In genomic region chr2:190533175-190533967, GRCh38 we compare ENCODE assay signal across 8 cellular contexts. TPM values are rescaled to one million over a fixed set of nuclear protein-coding genes. Genes with fewer than 3 reads are reported as not detected.
DNase-seq lines count a peak whose midpoint lies in the region; ATAC-seq and TF ChIP-seq lines count a peak whose summit lies in the region.

No MANE protein-coding gene starts in this region.

- H3K27ac ChIP-seq in BLaER1, result peak overlapping the region; percentile 94
- no peak overlapping the region for H3K27ac ChIP-seq in mesendoderm (ENCODE audit: low read depth, low read length)
- H3K27ac ChIP-seq in aorta (ENCODE audit: low read depth in 1 of 2, low read length in 2 of 2), result peak overlapping the region in 1 of 2 donors; percentile 55

- peak overlapping the region; percentile 96 for H3K4me2 ChIP-seq in BLaER1
- no peak overlapping the region for H3K4me2 ChIP-seq in mesendoderm (ENCODE audit: low read length)

- WGBS in mesendoderm (ENCODE audit: extremely low coverage, insufficient coverage, low lambda C conversion rate), result no CpG with 5 or more reads among the region's 10 CpGs
- 39 to 42% methylated on average over 10 of the region's 10 CpGs for WGBS in aorta, 2 donors

- H3K9me3 Mint-ChIP-seq in IgD-negative memory B cell, result peaks cover 0 to 9% (median 0%) of the 10 kb centered on the region in 3 donors

- H3K79me2 ChIP-seq in mesendoderm (ENCODE audit: control insufficient read depth, insufficient read depth, low read length), result no peaks in the 10 kb centered on the region

- peaks cover 13% of the 10 kb centered on the region for H3K9me3 ChIP-seq in BLaER1
- peaks cover 1% of the 10 kb centered on the region for H3K9me3 ChIP-seq in aorta (ENCODE audit: control insufficient read depth, low read length)

- no peak overlapping the region for H2BK120ac ChIP-seq in mesendoderm (ENCODE audit: low read depth, low read length)

- intact Hi-C loops in aorta (cut with DNase I), result no loop called here

- H3K4me1 ChIP-seq in BLaER1 (peaks cover 54% of the 10 kb centered on the region), mesendoderm (ENCODE audit: control insufficient read depth, low read depth, low read length) (peaks cover 6% of the 10 kb centered on the region), aorta (ENCODE audit: control insufficient read depth in 1 of 2, insufficient read depth in 2 of 2, low read length in 2 of 2) (peaks cover 0 to 3% of the 10 kb centered on the region in 2 donors)

- no peak overlapping the region for H4K5ac ChIP-seq in mesendoderm (ENCODE audit: low read length)

- in situ Hi-C loops in astrocyte of the cerebellum (cut with HindIII; ENCODE audit: low sequenced_read_pairs), result no loop called here

- peak overlapping the region; percentile 92 for H3K56ac ChIP-seq in mesendoderm (ENCODE audit: low read length)

- H3K27me3 Mint-ChIP-seq in IgD-negative memory B cell, result no peaks in the 10 kb centered on the region

- H3K23ac ChIP-seq in mesendoderm (ENCODE audit: low read length), result no peak overlapping the region

- no peak overlapping the region for H2AK5ac ChIP-seq in mesendoderm (ENCODE audit: low read length)

- H3K36me3 ChIP-seq in BLaER1, result peaks cover 9% of the 10 kb centered on the region; the same call in 1 of the 2 replicates
- no peaks in the 10 kb centered on the region for H3K36me3 ChIP-seq in mesendoderm (ENCODE audit: control insufficient read depth, insufficient read depth, low read length)
- no peaks in the 10 kb centered on the region for H3K36me3 ChIP-seq in aorta (ENCODE audit: control insufficient read depth in 1 of 2, insufficient read depth in 2 of 2, low read length in 1 of 2)

- H3K27ac Mint-ChIP-seq in IgD-negative memory B cell, result peak overlapping the region; percentile 98 to 100 (median 100)

- H3K36me3 Mint-ChIP-seq in IgD-negative memory B cell, result no peaks in the 10 kb centered on the region

- DNase-seq in astrocyte of the cerebellum (ENCODE audit: low read depth), result no peak
- DNase-seq in mesendoderm, result no peak
- no peak for DNase-seq in aorta
- DNase-seq in NCI-H774 (lab: John Stamatoyannopoulos, UW), result no peak
- no peak for DNase-seq in germinal center (ENCODE audit: low spot score)
- DNase-seq in activated effector memory CD4-positive, alpha-beta T cell treated with anti-CD3 and anti-CD28 coated beads, Interleukin-2, amount 50 U/mL, for 16 hours, result no peak

- H4K20me1 ChIP-seq in BLaER1, result no peaks in the 10 kb centered on the region

- H3K4me3 ChIP-seq in BLaER1 (peak overlapping the region; percentile 73), astrocyte of the cerebellum (ENCODE audit: low read depth, low read length) (peak overlapping the region; percentile 59), mesendoderm (ENCODE audit: low read length) (no peak overlapping the region), aorta (ENCODE audit: low read length in 2 of 2) (peak overlapping the region; percentile 7 to 78)

- no peak for TF ChIP-seq CTCF in astrocyte of the cerebellum (IDR thresholded peaks at IDR 0.05; ENCODE audit: low read depth, low read length, missing control alignments)

- no peaks in the 10 kb centered on the region for H3K79me1 ChIP-seq in mesendoderm (ENCODE audit: low read length)

- no peak overlapping the region for H3K18ac ChIP-seq in mesendoderm (ENCODE audit: low read length)

- ATAC-seq in aorta (ENCODE audit: low FRiP score), result no peak

- peaks cover 44 to 56% (median 53%) of the 10 kb centered on the region in 3 donors for H3K4me1 Mint-ChIP-seq in IgD-negative memory B cell

- no peak overlapping the region for H2BK5ac ChIP-seq in mesendoderm (ENCODE audit: low read length)

- H3K4me3 Mint-ChIP-seq in IgD-negative memory B cell, result peak overlapping the region; percentile 95 to 99 (median 98)

- H4K8ac ChIP-seq in mesendoderm (ENCODE audit: low read depth, low read length), result no peak overlapping the region

- H2BK15ac ChIP-seq in mesendoderm (replicated peaks; ENCODE audit: low read depth), result no peak overlapping the region

- H3K27me3 ChIP-seq in BLaER1, result no peaks in the 10 kb centered on the region
- no peaks in the 10 kb centered on the region for H3K27me3 ChIP-seq in mesendoderm (ENCODE audit: insufficient read depth, low read length, poor library complexity)
- no peaks in the 10 kb centered on the region for H3K27me3 ChIP-seq in aorta (ENCODE audit: control insufficient read depth in 1 of 2, insufficient read depth in 2 of 2, low read length in 1 of 2)

- H3K9ac ChIP-seq in BLaER1 (peak overlapping the region; percentile 94), mesendoderm (ENCODE audit: low read length) (peak overlapping the region; percentile 88)

- no peak overlapping the region for H3K4ac ChIP-seq in mesendoderm (ENCODE audit: low read depth, low read length)

RNA-seq across cellular contexts. Expression of gene NEMP2, which starts 1.2 kb away (rescaled TPM):
- polyA plus RNA-seq in IgD-negative memory B cell (5.5 TPM), aorta (1 to 10 TPM in 1 of 2 donors, under 1 TPM in 1; 0.88 to 3.1 TPM)
- polyA plus RNA-seq in mesendoderm (2013, experiment 1 of 2), result 2.0 TPM
- 2.2 TPM for polyA plus RNA-seq in mesendoderm (2013, experiment 2 of 2)
- 1 to 10 TPM; 8.0 to 8.6 TPM for total RNA-seq in aorta
